ENCODE assay signal across 13 cellular contexts in the genomic region with DNA sequence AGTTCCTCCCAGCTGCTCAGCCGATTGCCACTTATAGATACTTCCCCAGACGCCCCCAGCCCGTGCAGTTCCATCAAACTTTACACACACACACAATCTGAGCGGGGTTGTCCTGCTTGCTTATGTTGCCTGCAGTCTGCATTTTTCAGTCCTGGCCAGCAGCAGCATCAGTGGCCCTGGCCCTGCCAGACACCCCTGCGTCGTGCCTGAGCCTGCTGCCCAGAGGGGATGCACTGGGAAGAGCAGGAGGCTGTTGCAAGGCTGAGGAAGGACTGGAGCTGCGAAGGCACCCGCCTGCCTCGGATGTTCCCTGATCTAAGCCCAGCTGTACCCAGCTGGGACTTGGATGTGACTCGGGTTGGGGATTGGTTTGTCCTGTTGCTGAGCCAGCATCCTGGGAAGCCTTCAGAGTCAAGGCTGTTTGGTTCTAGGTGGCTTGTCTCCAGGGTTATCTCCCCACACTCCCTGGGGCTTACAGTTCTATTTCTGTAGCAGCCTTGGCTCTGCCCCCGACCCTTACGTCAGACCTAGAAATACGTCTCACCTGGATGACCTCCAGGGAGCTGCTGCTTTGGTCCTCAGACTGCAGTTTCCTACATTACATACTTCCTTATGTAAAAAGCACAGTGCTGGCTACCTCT. TPM values are rescaled to one million over a fixed set of nuclear protein-coding genes. Genes with fewer than 3 reads are reported as not detected.
DNase-seq lines count a peak whose midpoint lies in the region; ATAC-seq and TF ChIP-seq lines count a peak whose summit lies in the region.
"Had no signal": no experiment of that assay in that cellular context is flagged by ENCODE, and none has a peak within 500 bp of the region (broad histone marks: within the 10 kb centered on the region; RNA-seq: fewer than 3 reads in every experiment).

No MANE protein-coding gene starts in this region.

- H3K27me3 ChIP-seq in colonic mucosa (no peaks in the 10 kb centered on the region), thoracic aorta (replicated peaks; ENCODE audit: insufficient read depth) (no peaks in the 10 kb centered on the region), PC-9 (ENCODE audit: insufficient read depth, low read depth) (no peaks in the 10 kb centered on the region)

- no peaks in the 10 kb centered on the region for H3F3A ChIP-seq in PC-9 (ENCODE audit: insufficient read depth, low read depth)

- H4K20me1 ChIP-seq in PC-9 (ENCODE audit: insufficient read depth) = no peaks in the 10 kb centered on the region

- H3K9me3 Mint-ChIP-seq in activated CD4-positive, alpha-beta T cell treated with anti-CD3 and anti-CD28 coated beads for 36 hours (ENCODE audit: low read depth) = no peaks in the 10 kb centered on the region
- no peaks in the 10 kb centered on the region for H3K9me3 Mint-ChIP-seq in memory B cell
- H3K9me3 Mint-ChIP-seq: activated CD4-positive, alpha-beta memory T cell treated with anti-CD3 and anti-CD28 coated beads, Interleukin-2, amount 10 ng/mL, durations not matched to agents 7 days and 5 days had no signal

- no TSS peak for BruUV-seq in PC-9 (replicated peaks; lab: Mats Ljungman, UMichigan)

- no peak overlapping the region for H3K27ac Mint-ChIP-seq in activated CD4-positive, alpha-beta T cell treated with anti-CD3 and anti-CD28 coated beads for 36 hours
- H3K27ac Mint-ChIP-seq in memory B cell = no peak overlapping the region
- H3K27ac Mint-ChIP-seq: activated CD4-positive, alpha-beta memory T cell treated with anti-CD3 and anti-CD28 coated beads, Interleukin-2, amount 10 ng/mL, durations not matched to agents 7 days and 5 days had no signal

- H3K27me3 Mint-ChIP-seq in activated CD4-positive, alpha-beta T cell treated with anti-CD3 and anti-CD28 coated beads for 36 hours = no peaks in the 10 kb centered on the region
- H3K27me3 Mint-ChIP-seq in memory B cell = peaks cover 9% of the 10 kb centered on the region

- CTCF ChIA-PET in activated CD4-positive, alpha-beta T cell treated with anti-CD3 and anti-CD28 coated beads for 36 hours (lab: Charles Lee) = interaction anchor here (0.6 to 1.4 kb wide), 3 partner anchors 10 to 191 kb away, joined by 3 to 4 read pairs (median 3); no protein-coding TSS in a partner anchor
- CTCF ChIA-PET in PC-9 (lab: Charles Lee) = interaction anchor here (0.7 kb wide), 1 partner anchor 22 kb away, joined by 3 read pairs; no protein-coding TSS in a partner anchor

- POLR2A ChIA-PET in activated CD4-positive, alpha-beta T cell treated with anti-CD3 and anti-CD28 coated beads for 36 hours (lab: Charles Lee) = interaction anchor here (0.7 kb wide), 1 partner anchor 19 kb away, joined by 3 read pairs; no protein-coding TSS in a partner anchor
- POLR2A ChIA-PET in PC-9 (lab: Charles Lee; ENCODE audit: unreplicated experiment) = no interaction called here

- DNase-seq in activated CD4-positive, alpha-beta T cell treated with anti-CD3 and anti-CD28 coated beads for 36 hours = peak; percentile 1
- DNase-seq in activated CD4-positive, alpha-beta T cell treated with anti-CD3 and anti-CD28 coated beads, Interleukin-2, amount 50 U/mL, for 1 hour = no peak
- DNase-seq in colonic mucosa (peak; percentile 34), memory B cell (ENCODE audit: low spot score in 2 of 2) (no peak), thoracic aorta (ENCODE audit: low spot score) (no peak), PC-9 (no peak)
- DNase-seq: activated CD4-positive, alpha-beta memory T cell treated with anti-CD3 and anti-CD28 coated beads, Interleukin-2, amount 10 ng/mL, durations not matched to agents 7 days and 5 days; DND-41; kidney; NCI-H510A; stimulated activated naive CD4-positive, alpha-beta T cell had no signal

- no peak overlapping the region for H3K27ac ChIP-seq in colonic mucosa
- peak overlapping the region; percentile 12 to 31 for H3K27ac ChIP-seq in thoracic aorta
- no peak overlapping the region for H3K27ac ChIP-seq in PC-9

- H3K79me2 ChIP-seq in PC-9 (ENCODE audit: low read depth) = no peaks in the 10 kb centered on the region

- H3K4me3 ChIP-seq in colonic mucosa = no peak overlapping the region
- no peak overlapping the region for H3K4me3 ChIP-seq in thoracic aorta
- H3K4me3 ChIP-seq in PC-9 = no peak overlapping the region

- intact Hi-C loops in activated CD4-positive, alpha-beta T cell treated with anti-CD3 and anti-CD28 coated beads for 36 hours (cut with DNase I, micrococcal nuclease) = no loop called here
- intact Hi-C loops in colonic mucosa (cut with DNase I) (no loop called here), PC-9 (cut with micrococcal nuclease; ENCODE audit: unreplicated experiment) (no loop called here)

- ATAC-seq in activated CD4-positive, alpha-beta T cell treated with anti-CD3 and anti-CD28 coated beads for 36 hours = no peak
- ATAC-seq in memory B cell (ENCODE audit: low read depth) (peak; percentile 50), thoracic aorta (ENCODE audit: insufficient number of reproducible peaks, low FRiP score, low read depth) (no peak), HG03196 (IDR thresholded peaks at IDR 0.05; ENCODE audit: unreplicated experiment) (no peak), HG03571 (IDR thresholded peaks at IDR 0.05; ENCODE audit: unreplicated experiment) (no peak)

- H3K9me2 ChIP-seq in PC-9 (ENCODE audit: insufficient read depth) = no peaks in the 10 kb centered on the region

- no peak overlapping the region for H3K9ac ChIP-seq in colonic mucosa (ENCODE audit: low read depth in 2 of 2, low read length in 2 of 2)

- TF ChIP-seq CTCF in colonic mucosa (IDR thresholded peaks at IDR 0.05) = no peak
- TF ChIP-seq CTCF in thoracic aorta (IDR thresholded peaks at IDR 0.05) = no peak
- no peak for TF ChIP-seq CTCF in PC-9 (conservative IDR thresholded peaks at IDR 0.05)

- H3K4me2 ChIP-seq in PC-9 = no peak overlapping the region

- H3K9me3 ChIP-seq in colonic mucosa (no peaks in the 10 kb centered on the region), thoracic aorta (no peaks in the 10 kb centered on the region), PC-9 (ENCODE audit: insufficient read depth, low read depth) (no peaks in the 10 kb centered on the region)

- H3K36me3 Mint-ChIP-seq in activated CD4-positive, alpha-beta T cell treated with anti-CD3 and anti-CD28 coated beads for 36 hours (ENCODE audit: low read depth) = peaks cover 4% of the 10 kb centered on the region
- no peaks in the 10 kb centered on the region for H3K36me3 Mint-ChIP-seq in memory B cell

- no peak overlapping the region for H2AFZ ChIP-seq in PC-9

- peaks cover 8% of the 10 kb centered on the region for H3K4me1 ChIP-seq in colonic mucosa
- H3K4me1 ChIP-seq in thoracic aorta (ENCODE audit: control insufficient read depth in 1 of 2, low read depth in 2 of 2) = peaks cover 8 to 16% of the 10 kb centered on the region in 2 donors
- no peaks in the 10 kb centered on the region for H3K4me1 ChIP-seq in PC-9 (replicated peaks; ENCODE audit: insufficient read depth)

- no peak overlapping the region for H3K4me3 Mint-ChIP-seq in activated CD4-positive, alpha-beta T cell treated with anti-CD3 and anti-CD28 coated beads for 36 hours
- no peak overlapping the region for H3K4me3 Mint-ChIP-seq in memory B cell
- H3K4me3 Mint-ChIP-seq: activated CD4-positive, alpha-beta memory T cell treated with anti-CD3 and anti-CD28 coated beads, Interleukin-2, amount 10 ng/mL, durations not matched to agents 7 days and 5 days had no signal

- H3K4me1 Mint-ChIP-seq in activated CD4-positive, alpha-beta T cell treated with anti-CD3 and anti-CD28 coated beads for 36 hours = peaks cover 38% of the 10 kb centered on the region
- H3K4me1 Mint-ChIP-seq in memory B cell = peaks cover 4% of the 10 kb centered on the region
- H3K4me1 Mint-ChIP-seq: activated CD4-positive, alpha-beta memory T cell treated with anti-CD3 and anti-CD28 coated beads, Interleukin-2, amount 10 ng/mL, durations not matched to agents 7 days and 5 days had no signal

- no peaks in the 10 kb centered on the region for H3K36me3 ChIP-seq in colonic mucosa
- no peaks in the 10 kb centered on the region for H3K36me3 ChIP-seq in thoracic aorta
- H3K36me3 ChIP-seq in PC-9 (ENCODE audit: low read depth) = no peaks in the 10 kb centered on the region

RNA-seq across cellular contexts. Expression of gene MAN1C1, which starts 42.3 kb away (rescaled TPM):
- total RNA-seq in activated CD4-positive, alpha-beta T cell treated with anti-CD3 and anti-CD28 coated beads for 36 hours = 10 to 100 TPM in 1 of 2 experiments, 1 to 10 TPM in 1; 10.0 to 10.1 TPM
- total RNA-seq in colonic mucosa (1 to 10 TPM; 2.7 to 4.3 TPM), thoracic aorta (10 to 100 TPM; 21.0 to 26.0 TPM), PC-9 (2021) (0.41 and 0.48 TPM in 2 replicates)

Comparison
In these comparisons a context has a peak if more than half of its experiments do, and no peak if none do; other contexts are left out.
1. DNase-seq: peak in activated CD4-positive, alpha-beta T cell treated with anti-CD3 and anti-CD28 coated beads for 36 hours (single experiment) and colonic mucosa (single experiment); none in activated CD4-positive, alpha-beta T cell treated with anti-CD3 and anti-CD28 coated beads, Interleukin-2, amount 50 U/mL, for 1 hour (single experiment), memory B cell (0 of 2), thoracic aorta (single experiment) and PC-9 (0 of 2).
2. H3K27ac ChIP-seq: peak in thoracic aorta (2 of 2); none in colonic mucosa (single experiment) and PC-9 (single experiment).